In the genomic region with DNA sequence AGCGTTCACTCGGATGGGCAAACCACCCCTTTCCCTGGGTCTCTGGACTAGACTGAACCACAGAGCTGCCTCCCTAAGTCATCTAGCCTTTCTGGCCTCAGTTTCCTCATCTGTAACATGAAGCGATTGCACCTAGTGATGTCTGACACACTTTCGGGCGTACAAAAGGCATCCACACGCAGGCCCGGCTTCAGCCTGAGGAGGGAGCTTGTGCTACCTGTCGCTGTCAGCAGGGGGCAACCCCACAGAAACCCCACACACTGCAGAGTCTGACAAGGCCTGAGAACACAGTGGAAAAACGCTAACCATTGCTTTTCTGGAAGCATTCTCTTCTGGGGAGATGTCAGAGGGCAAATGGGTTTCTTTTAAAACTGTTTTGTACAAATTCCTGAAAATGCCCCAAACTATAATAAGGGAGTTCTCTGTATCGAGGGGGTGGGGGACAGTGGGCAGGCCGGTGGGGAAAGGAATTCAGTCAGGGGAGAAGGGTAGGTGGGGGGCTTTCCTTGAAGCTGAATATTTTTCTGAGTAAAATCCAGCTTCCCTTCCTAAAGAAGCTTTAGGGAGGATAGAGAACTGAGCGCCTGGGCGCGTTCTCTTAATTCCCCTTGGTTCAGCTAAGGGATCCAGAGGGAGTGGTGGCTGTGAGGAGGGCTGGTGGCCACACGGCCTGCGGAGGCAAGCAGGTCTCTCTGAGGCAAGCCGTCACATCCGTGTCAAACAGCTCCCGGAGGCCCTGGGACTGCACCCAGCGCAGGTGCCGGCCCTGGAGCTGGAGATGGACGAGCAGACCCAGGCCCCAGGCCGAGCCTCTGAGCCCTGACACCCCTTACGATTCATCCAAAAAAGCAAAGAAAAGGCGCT, we compare ENCODE assay signal across 8 cellular contexts. TPM values are rescaled to one million over a fixed set of nuclear protein-coding genes. Genes with fewer than 3 reads are reported as not detected.
DNase-seq lines count a peak whose midpoint lies in the region; ATAC-seq and TF ChIP-seq lines count a peak whose summit lies in the region.

No MANE protein-coding gene starts in this region.

- H4K20me1 ChIP-seq in SU-DHL-6 (ENCODE audit: low read depth, low read length) = no peaks in the 10 kb centered on the region

- H3K9me3 ChIP-seq in SU-DHL-6 (ENCODE audit: insufficient read depth, low read length) = no peaks in the 10 kb centered on the region

- no peaks in the 10 kb centered on the region for H3F3A ChIP-seq in SU-DHL-6 (ENCODE audit: insufficient read depth)

- peak; percentile 85 for ATAC-seq in GM21367 (IDR thresholded peaks at IDR 0.05; ENCODE audit: unreplicated experiment)
- ATAC-seq in HG02840 (IDR thresholded peaks at IDR 0.05; ENCODE audit: low FRiP score, unreplicated experiment) = no peak

- no peak overlapping the region for H3K4me2 ChIP-seq in SU-DHL-6 (ENCODE audit: low read depth, low read length, poor library complexity, severe bottlenecking)

- H3K27ac ChIP-seq in SU-DHL-6 (ENCODE audit: low read depth, low read length) = no peak overlapping the region

- peak; percentile 61 for TF ChIP-seq CTCF in SU-DHL-6 (IDR thresholded peaks at IDR 0.05; ENCODE audit: insufficient read depth, low read length, poor library complexity, severe bottlenecking)

- peak; percentile 62 for DNase-seq in Daoy (ENCODE audit: low read depth)
- DNase-seq in HUDEP-2 (lab: John Stamatoyannopoulos, UW; ENCODE audit: unreplicated experiment in 76 of 76) = peak in 55 of 76 experiments; percentile 2 to 71 (median 35)
- peak in 33 of 56 donors; percentile 6 to 74 (median 23) for DNase-seq in amygdala (lab: John Stamatoyannopoulos, UW)
- DNase-seq in hypothalamus (lab: John Stamatoyannopoulos, UW) = peak in 33 of 51 donors; percentile 1 to 63 (median 26)
- peak; percentile 71 for DNase-seq in stimulated activated CD4-positive, alpha-beta T cell treated with anti-CD3 and anti-CD28 coated beads, Interleukin-15, amount 100 ng/mL, for 24 hours

- H3K36me3 ChIP-seq in SU-DHL-6 (ENCODE audit: low read length) = no peaks in the 10 kb centered on the region

- H3K9me2 ChIP-seq in SU-DHL-6 (replicated peaks; ENCODE audit: insufficient read depth, low read length) = no peaks in the 10 kb centered on the region

- no peak overlapping the region for H3K9ac ChIP-seq in SU-DHL-6 (ENCODE audit: low read length)

- no peak overlapping the region for H2AFZ ChIP-seq in SU-DHL-6 (ENCODE audit: low read depth, low read length, severe bottlenecking)

- H3K4me3 ChIP-seq in SU-DHL-6 (ENCODE audit: insufficient read depth, low read length, poor library complexity, severe bottlenecking) = no peak overlapping the region

- no peaks in the 10 kb centered on the region for H3K27me3 ChIP-seq in SU-DHL-6 (ENCODE audit: low read length)

- H3K79me2 ChIP-seq in SU-DHL-6 (ENCODE audit: insufficient read depth, low read length) = no peaks in the 10 kb centered on the region

RNA-seq across cellular contexts. Expression of gene ELF5, which starts 0.6 kb away (rescaled TPM):
- total RNA-seq in Daoy (2014; rRNA removed; shearing (Covaris generic)) = not detected in 2 replicates
